8 cellular contexts compared by ENCODE assay signal in genomic region chr12:27142102-27142721, GRCh38. TPM values are rescaled to one million over a fixed set of nuclear protein-coding genes. Genes with fewer than 3 reads are reported as not detected.
A peak's percentile ranks its signal among the peaks of the same experiment; 100 is the strongest.
DNase-seq lines count a peak whose midpoint lies in the region; ATAC-seq and TF ChIP-seq lines count a peak whose summit lies in the region.

No MANE protein-coding gene starts in this region.

- H3K27me3 ChIP-seq in neuronal stem cell (ENCODE audit: control insufficient read depth in 3 of 3, insufficient read depth in 3 of 3, low read depth in 1 of 3, low read length in 3 of 3): no peaks in the 10 kb centered on the region

- H3K23ac ChIP-seq in neuronal stem cell (ENCODE audit: low read depth, low read length, poor library complexity): no peak overlapping the region

- H2AK5ac ChIP-seq in neuronal stem cell (ENCODE audit: low read depth, low read length): no peak overlapping the region

- H3K4me3 ChIP-seq in fibroblast of pulmonary artery (replicated peaks; ENCODE audit: low read depth, low read length): no peak overlapping the region
- no peak overlapping the region for H3K4me3 ChIP-seq in neuronal stem cell (ENCODE audit: low read length in 2 of 2)

- no peaks in the 10 kb centered on the region for H3K36me3 ChIP-seq in neuronal stem cell (replicated peaks in 1 of 2; ENCODE audit: control insufficient read depth in 2 of 2, insufficient read depth in 2 of 2, low read length in 2 of 2)

- no peak overlapping the region for H3K27ac ChIP-seq in neuronal stem cell (replicated peaks; ENCODE audit: low read length)

- H3K4ac ChIP-seq in neuronal stem cell (ENCODE audit: low read length): no peak overlapping the region

- ATAC-seq in HG02973 (IDR thresholded peaks at IDR 0.05; ENCODE audit: unreplicated experiment) (peak; percentile 43), GM21381 (IDR thresholded peaks at IDR 0.05; ENCODE audit: unreplicated experiment) (no peak), GM18870 (IDR thresholded peaks at IDR 0.05; ENCODE audit: unreplicated experiment) (no peak)

- H3K9me3 ChIP-seq in neuronal stem cell (replicated peaks in 1 of 2; ENCODE audit: control insufficient read depth in 2 of 2, insufficient read depth in 1 of 2, low read depth in 1 of 2, low read length in 2 of 2): no peaks in the 10 kb centered on the region

- DNase-seq in Caki2 (ENCODE audit: low read depth): peak; percentile 44
- DNase-seq in NCI-H748 (lab: John Stamatoyannopoulos, UW; ENCODE audit: unreplicated experiment): peak; percentile 54
- peak; percentile 15 for DNase-seq in activated T-cell treated with anti-CD3 and anti-CD28 coated beads for 48 hours (ENCODE audit: low read depth)
- peak; percentile 91 for DNase-seq in fibroblast of pulmonary artery (ENCODE audit: low read depth)
- peak; percentile 71 for DNase-seq in neuronal stem cell (ENCODE audit: low spot score)

- no peak overlapping the region for H3K14ac ChIP-seq in neuronal stem cell (ENCODE audit: low read length)

- no peak overlapping the region for H2BK120ac ChIP-seq in neuronal stem cell (ENCODE audit: low read depth, low read length)

- no peak overlapping the region for H2BK5ac ChIP-seq in neuronal stem cell (ENCODE audit: low read length)

- H3K79me1 ChIP-seq in neuronal stem cell (ENCODE audit: low read depth, low read length): no peaks in the 10 kb centered on the region

- H2BK12ac ChIP-seq in neuronal stem cell (ENCODE audit: low read length): no peak overlapping the region

- H4K91ac ChIP-seq in neuronal stem cell (ENCODE audit: low read depth, low read length, poor library complexity): no peak overlapping the region

- no peak overlapping the region for H2BK15ac ChIP-seq in neuronal stem cell (ENCODE audit: low read length)

- WGBS in neuronal stem cell (ENCODE audit: extremely low coverage in 2 of 2, insufficient read length in 2 of 2, insufficient replicate concordance in 1 of 2), 2 donors: no CpG with 5 or more reads among the region's 3 CpGs

- in situ Hi-C loops in Caki2 (cut with HindIII; ENCODE audit: low pct_unique_long_range_greater_than_20kb, low sequenced_read_pairs): no loop called here

- H3K4me2 ChIP-seq in neuronal stem cell (ENCODE audit: insufficient read depth, low read length, poor library complexity, severe bottlenecking): no peak overlapping the region

- H3K9ac ChIP-seq in neuronal stem cell (ENCODE audit: low read depth, low read length, poor library complexity): no peak overlapping the region

- H2AFZ ChIP-seq in neuronal stem cell (ENCODE audit: low read length): no peak overlapping the region

- no peak overlapping the region for H4K8ac ChIP-seq in neuronal stem cell (ENCODE audit: low read depth, low read length)

- peak; percentile 96 for TF ChIP-seq CTCF in fibroblast of pulmonary artery (IDR thresholded peaks at IDR 0.05; ENCODE audit: low read length, missing control alignments)

- no peak overlapping the region for H3K18ac ChIP-seq in neuronal stem cell (ENCODE audit: low read length)

- no peaks in the 10 kb centered on the region for H3K4me1 ChIP-seq in neuronal stem cell (ENCODE audit: control insufficient read depth in 2 of 2, insufficient read depth in 1 of 2, low read depth in 1 of 2, low read length in 2 of 2)

RNA-seq across cellular contexts. Expression of gene C12orf71, which starts 59.8 kb away (rescaled TPM):
- not detected in 2 replicates for total RNA-seq in Caki2 (2014; rRNA removed; shearing (Covaris generic); ENCODE audit: low replicate concordance)
- polyA plus RNA-seq in neuronal stem cell (2013, experiment 1 of 2): not detected
- not detected for polyA plus RNA-seq in neuronal stem cell (2013, experiment 2 of 2)

Comparison
In these comparisons a context has a peak if more than half of its experiments do, and no peak if none do; other contexts are left out.
1. DNase-seq: peak in every context shown above with its lines; median percentile 91 in fibroblast of pulmonary artery; 71 in neuronal stem cell; 54 in NCI-H748; 44 in Caki2; 15 in activated T-cell treated with anti-CD3 and anti-CD28 coated beads for 48 hours.